ENCODE assay signal across 8 cellular contexts in genomic region chr4:83455300-83456183, GRCh38. TPM values are rescaled to one million over a fixed set of nuclear protein-coding genes. Genes with fewer than 3 reads are reported as not detected.
DNase-seq lines count a peak whose midpoint lies in the region; TF ChIP-seq lines count a peak whose summit lies in the region.

Gene HELQ, minus strand, starts transcription at chr4:83455823. Its CDS starts 130 bp downstream, at chr4:83455693.
Gene MRPS18C, plus strand, starts transcription at chr4:83456058. Its CDS starts 20 bp downstream, at chr4:83456078.

- H3F3A ChIP-seq in GM23248 (ENCODE audit: insufficient read depth), result peaks cover 5% of the 10 kb centered on the region; the same call in 1 of the 2 replicates

- WGBS in GM23248 (ENCODE audit: low coverage in 1 of 2, low lambda C conversion rate in 2 of 2, missing lambda C conversion rate in 2 of 2), 2 experiments, result 0 to 1% methylated on average over 56 to 57 of the region's 57 CpGs
- WGBS in esophagus squamous epithelium, 2 donors, result 0% methylated on average over 24 to 29 of the region's 57 CpGs

- H3K4me2 ChIP-seq in GM23248 (ENCODE audit: unreplicated experiment), result peak within 1 kb of the TSS; percentile 99

- H3K9ac ChIP-seq in GM23248, result peak within 1 kb of the TSS; percentile 99

- intact Hi-C loops in esophagus squamous epithelium (cut with DNase I), result no loop called here

- H3K4me3 ChIP-seq in GM23248, result peak within 1 kb of the TSS; percentile 99
- H3K4me3 ChIP-seq in esophagus squamous epithelium, result peak within 1 kb of the TSS; percentile 76 to 89 (median 82)

- in situ Hi-C loops in GM23248 (cut with MboI), result no loop called here

- H3K27ac ChIP-seq in GM23248 (peak within 1 kb of the TSS; percentile 98), esophagus squamous epithelium (peak within 1 kb of the TSS; percentile 92 to 99 (median 98))

- H3K36me3 ChIP-seq in GM23248 (ENCODE audit: low read depth), result peaks cover 31% of the 10 kb centered on the region
- H3K36me3 ChIP-seq in esophagus squamous epithelium, result peaks cover 0 to 66% (median 5%) of the 10 kb centered on the region in 3 donors

- H3K4me1 ChIP-seq in GM23248 (ENCODE audit: insufficient read depth) (peaks cover 18% of the 10 kb centered on the region; the same call in 1 of the 2 replicates), esophagus squamous epithelium (peaks cover 0 to 43% (median 23%) of the 10 kb centered on the region in 3 donors)

- DNase-seq in EH (ENCODE audit: low read depth) (peak; percentile 99), GM23248 (peak; percentile 100), Kasumi-1 (lab: John Stamatoyannopoulos, UW) (peak; percentile 99), RKO (ENCODE audit: low spot score) (peak; percentile 99), activated T-helper 1 cell treated with Interleukin-2 at 50 U/mL for 16 hours (ENCODE audit: low read depth) (peak; percentile 88), esophagus squamous epithelium (lab: John Stamatoyannopoulos, UW) (peak; percentile 87), myocyte (ENCODE audit: low read depth) (peak; percentile 100)
- peak; percentile 88 to 94 for DNase-seq in stimulated activated CD8-positive, alpha-beta memory T cell treated with anti-CD3 and anti-CD28 coated beads, Interleukin-7, amount 100 ng/mL, for 48 hours (ENCODE audit: extremely low read depth in 1 of 2, low read depth in 1 of 2)

- H3K9me3 ChIP-seq in GM23248 (ENCODE audit: low read depth) (no peaks in the 10 kb centered on the region), esophagus squamous epithelium (no peaks in the 10 kb centered on the region)

- no peaks in the 10 kb centered on the region for H4K20me1 ChIP-seq in GM23248 (ENCODE audit: insufficient read depth)

- no peaks in the 10 kb centered on the region for H3K27me3 ChIP-seq in GM23248 (replicated peaks; ENCODE audit: insufficient read depth)
- H3K27me3 ChIP-seq in esophagus squamous epithelium, result no peaks in the 10 kb centered on the region

- TF ChIP-seq CTCF in esophagus squamous epithelium (IDR thresholded peaks at IDR 0.05), result peak in 4 of 6 experiments; percentile 22 to 44 (median 29)

- H3K79me2 ChIP-seq in GM23248 (ENCODE audit: insufficient read depth), result peaks cover 65% of the 10 kb centered on the region

- H2AFZ ChIP-seq in GM23248, result peak within 1 kb of the TSS; percentile 98

- no peaks in the 10 kb centered on the region for H3K9me2 ChIP-seq in GM23248 (ENCODE audit: insufficient read depth)

- peak in 2 of 4 donors; percentile 63 to 74 for TF ChIP-seq POLR2A in esophagus squamous epithelium (IDR thresholded peaks at IDR 0.05)

RNA-seq across cellular contexts. Expression of gene HELQ, which starts in this region (rescaled TPM):
- total RNA-seq in GM23248 (2014; rRNA removed; shearing (Covaris generic)), result 6.6 and 7.2 TPM in 2 replicates
- polyA plus RNA-seq in GM23248 (2016; fragmentation: Nextera tagmentation; extraction: Ambion mirVana), result 10.0 and 10.2 TPM in 2 replicates
- 10 to 100 TPM in 2 of 4 donors, 1 to 10 TPM in 2; 5.0 to 19.8 (median 12.4) TPM for total RNA-seq in esophagus squamous epithelium
- total RNA-seq in myocyte, result 12.7 and 14.4 TPM in 2 replicates
- polyA plus RNA-seq in myocyte (2012), result 5.2 TPM

RNA-seq across cellular contexts. Expression of gene MRPS18C, which starts in this region (rescaled TPM):
- total RNA-seq in GM23248 (2014; rRNA removed; shearing (Covaris generic)), result 11.9 and 15.8 TPM in 2 replicates
- polyA plus RNA-seq in GM23248 (2016; fragmentation: Nextera tagmentation; extraction: Ambion mirVana), result 106 and 109 TPM in 2 replicates
- total RNA-seq in esophagus squamous epithelium (10 to 100 TPM; 18.4 to 24.6 (median 22.5) TPM), myocyte (18.7 and 25.3 TPM in 2 replicates)
- polyA plus RNA-seq in myocyte (2012), result 26.5 TPM

Comparison
In these comparisons a context has a peak if more than half of its experiments do, and no peak if none do; other contexts are left out.
1. Peak in every context shown above with its lines: DNase-seq, H3K4me3 ChIP-seq and H3K27ac ChIP-seq.